8 cellular contexts compared by ENCODE assay signal in genomic region chrX:110318664-110318968, GRCh38. TPM values are rescaled to one million over a fixed set of nuclear protein-coding genes. Genes with fewer than 3 reads are reported as not detected.
DNase-seq lines count a peak whose midpoint lies in the region; ATAC-seq and TF ChIP-seq lines count a peak whose summit lies in the region.

No MANE protein-coding gene starts in this region.

- H3K27ac ChIP-seq in caudate nucleus (ENCODE audit: low read depth, low read length), result no peak overlapping the region

- H3K4me3 ChIP-seq in Jurkat, Clone E6-1 (ENCODE audit: low read length), result peak overlapping the region; percentile 47
- H3K4me3 ChIP-seq in mucosa of descending colon, result peak overlapping the region; percentile 11

- no peaks in the 10 kb centered on the region for H3K36me3 Mint-ChIP-seq in activated naive CD4-positive, alpha-beta T cell treated with anti-CD3 and anti-CD28 coated beads, Interleukin-2, amount 50 U/mL, for 24 hours
- no peaks in the 10 kb centered on the region for H3K36me3 Mint-ChIP-seq in MCF 10A (ENCODE audit: insufficient read depth, unreplicated experiment)

- no TSS peak for BruUV-seq in MCF 10A (replicated peaks; lab: Mats Ljungman, UMichigan)

- H3K4me1 ChIP-seq in mucosa of descending colon (ENCODE audit: low read depth), result no peaks in the 10 kb centered on the region

- TF ChIP-seq CTCF in MCF 10A (IDR thresholded peaks at IDR 0.05; ENCODE audit: unreplicated experiment), result no peak
- no peak for TF ChIP-seq CTCF in mucosa of descending colon (IDR thresholded peaks at IDR 0.05)

- H3K9me3 ChIP-seq in mucosa of descending colon, result no peaks in the 10 kb centered on the region

- POLR2A ChIA-PET in MCF 10A (lab: Yijun Ruan, JAX), result interaction anchor here (0.6 to 5.1 kb wide), 27 partner anchors 8 to 314 kb away, joined by 3 to 55 read pairs (median 4); partner anchors contain the start of gene RTL9

- DNase-seq in activated naive CD4-positive, alpha-beta T cell treated with anti-CD3 and anti-CD28 coated beads, Interleukin-2, amount 50 U/mL, for 16 hours, result no peak
- DNase-seq in Jurkat, Clone E6-1 (ENCODE audit: low read depth, low spot score), result no peak
- DNase-seq in MCF 10A (ENCODE audit: unreplicated experiment), result peak; percentile 44
- no peak for DNase-seq in mucosa of descending colon
- no peak for DNase-seq in NCI-H187 treated with DMSO at 0.1 percent for 48 hours (lab: John Stamatoyannopoulos, UW)
- DNase-seq in caudate nucleus (lab: John Stamatoyannopoulos, UW), result no peak

- CTCF ChIA-PET in MCF 10A (lab: Yijun Ruan, JAX), result interaction anchor here (0.9 to 2.8 kb wide), 4 partner anchors 64 to 94 kb away, joined by 3 to 6 read pairs (median 4); no protein-coding TSS in a partner anchor

- no peaks in the 10 kb centered on the region for H3K9me3 Mint-ChIP-seq in activated naive CD4-positive, alpha-beta T cell treated with anti-CD3 and anti-CD28 coated beads, Interleukin-2, amount 50 U/mL, for 24 hours
- H3K9me3 Mint-ChIP-seq in MCF 10A (ENCODE audit: unreplicated experiment), result no peaks in the 10 kb centered on the region

- H3K36me3 ChIP-seq in mucosa of descending colon (ENCODE audit: low read depth), result no peaks in the 10 kb centered on the region

- H3K4me3 Mint-ChIP-seq in activated naive CD4-positive, alpha-beta T cell treated with anti-CD3 and anti-CD28 coated beads, Interleukin-2, amount 50 U/mL, for 24 hours, result peak overlapping the region; percentile 91
- peak overlapping the region; percentile 89 for H3K4me3 Mint-ChIP-seq in MCF 10A (ENCODE audit: unreplicated experiment)

- intact Hi-C loops in MCF 10A (cut with micrococcal nuclease) (loop anchor here (1.0 to 5.0 kb wide), 3 partner anchors 76 to 158 kb away; no protein-coding TSS in a partner anchor), mucosa of descending colon (cut with DNase I, micrococcal nuclease) (no loop called here)

- peak overlapping the region; percentile 96 for H3K27ac Mint-ChIP-seq in activated naive CD4-positive, alpha-beta T cell treated with anti-CD3 and anti-CD28 coated beads, Interleukin-2, amount 50 U/mL, for 24 hours
- peak overlapping the region; percentile 95 for H3K27ac Mint-ChIP-seq in MCF 10A (ENCODE audit: low read depth, unreplicated experiment)

- no peaks in the 10 kb centered on the region for H3K27me3 Mint-ChIP-seq in activated naive CD4-positive, alpha-beta T cell treated with anti-CD3 and anti-CD28 coated beads, Interleukin-2, amount 50 U/mL, for 24 hours
- H3K27me3 Mint-ChIP-seq in MCF 10A (ENCODE audit: insufficient read depth, unreplicated experiment), result peaks cover 32% of the 10 kb centered on the region

- ATAC-seq in mucosa of descending colon (peak; percentile 68), GM18870 (IDR thresholded peaks at IDR 0.05; ENCODE audit: unreplicated experiment) (no peak)

- peaks cover 23% of the 10 kb centered on the region for H3K4me1 Mint-ChIP-seq in activated naive CD4-positive, alpha-beta T cell treated with anti-CD3 and anti-CD28 coated beads, Interleukin-2, amount 50 U/mL, for 24 hours
- peaks cover 6% of the 10 kb centered on the region for H3K4me1 Mint-ChIP-seq in MCF 10A (ENCODE audit: insufficient read depth, unreplicated experiment)

RNA-seq across cellular contexts. Expression of gene AMMECR1, which starts 0.7 kb away (rescaled TPM):
- 3.7 TPM for polyA plus RNA-seq in Jurkat, Clone E6-1 (2012; ENCODE audit: insufficient read depth, insufficient read length)
- total RNA-seq in MCF 10A (2022), result 20.8 and 27.0 TPM in 2 replicates
- 10 to 100 TPM in 1 of 3 donors, 1 to 10 TPM in 2; 4.1 to 10.7 (median 8.2) TPM for total RNA-seq in mucosa of descending colon

RNA-seq across cellular contexts. Expression of gene RTL9, which starts 40.0 kb away (rescaled TPM):
- not detected for polyA plus RNA-seq in Jurkat, Clone E6-1 (2012; ENCODE audit: insufficient read depth, insufficient read length)
- total RNA-seq in MCF 10A (2022), result not detected in 2 replicates
- under 1 TPM in 1 of 3 donors, not detected in 2; 0.06 TPM for total RNA-seq in mucosa of descending colon
